ENCODE assay signal across 12 cellular contexts in genomic region chr1:65992160-65993046, GRCh38.
DNase-seq lines count a peak whose midpoint lies in the region; TF ChIP-seq lines count a peak whose summit lies in the region.
"Had no signal": no experiment of that assay in that cellular context is flagged by ENCODE, and none has a peak within 500 bp of the region (broad histone marks: within the 10 kb centered on the region; RNA-seq: fewer than 3 reads in every experiment).

No MANE protein-coding gene starts in this region.

- H3K27me3 ChIP-seq in prostate gland (replicated peaks; ENCODE audit: insufficient read depth), result no peaks in the 10 kb centered on the region

- no peaks in the 10 kb centered on the region for H3K36me3 ChIP-seq in prostate gland

- no peak for TF ChIP-seq CTCF in prostate gland (IDR thresholded peaks at IDR 0.05)

- H3K9me3 ChIP-seq in prostate gland, result no peaks in the 10 kb centered on the region

- H3K27ac ChIP-seq in substantia nigra (ENCODE audit: low read depth, low read length, poor library complexity, severe bottlenecking), result peak overlapping the region; percentile 89
- H3K27ac ChIP-seq in prostate gland, result no peak overlapping the region

- H3K4me3 ChIP-seq in prostate gland, result no peak overlapping the region
- H3K4me3 ChIP-seq: K562 had no signal

- H3K4me1 ChIP-seq in prostate gland (replicated peaks), result no peaks in the 10 kb centered on the region

- TF ChIP-seq POLR2A in prostate gland (IDR thresholded peaks at IDR 0.05), result no peak

- intact Hi-C loops in prostate gland (cut with DNase I), result no loop called here

- 34% methylated on average over 7 of the region's 7 CpGs for WGBS in prostate gland

- peak; percentile 40 for DNase-seq in NCI-H2227 treated with DMSO at 0.1 percent for 48 hours (lab: John Stamatoyannopoulos, UW)
- peak in 46 of 58 donors; percentile 3 to 83 (median 48) for DNase-seq in anterior cingulate cortex (lab: John Stamatoyannopoulos, UW)
- peak; percentile 56 to 89 for DNase-seq in hippocampal formation (lab: John Stamatoyannopoulos, UW)
- DNase-seq in substantia nigra (lab: John Stamatoyannopoulos, UW), result peak in 39 of 49 donors; percentile 16 to 75 (median 48)
- no peak for DNase-seq in prostate gland (ENCODE audit: low spot score)
- no peak for DNase-seq in DMS153 treated with DMSO at 0.1 percent for 48 hours (lab: John Stamatoyannopoulos, UW; ENCODE audit: unreplicated experiment)
- DNase-seq in NOMO-1 treated with dmso at 0.1 percent for 144 hours (lab: John Stamatoyannopoulos, UW; ENCODE audit: unreplicated experiment), result no peak
- DNase-seq: activated CD4-positive, alpha-beta memory T cell treated with anti-CD3 and anti-CD28 coated beads, Interleukin-2, amount 10 ng/mL, durations not matched to agents 7 days and 5 days; Calu3; cortex of kidney; NCI-H2081 had no signal

Comparison
In these comparisons a context has a peak if more than half of its experiments do, and no peak if none do; other contexts are left out.
1. DNase-seq: peak in NCI-H2227 treated with DMSO at 0.1 percent for 48 hours (single experiment), anterior cingulate cortex (46 of 58), hippocampal formation (2 of 2) and substantia nigra (39 of 49); none in prostate gland (single experiment), DMS153 treated with DMSO at 0.1 percent for 48 hours (single experiment) and NOMO-1 treated with dmso at 0.1 percent for 144 hours (single experiment).